Comparison of ENCODE assay signal across 3 cellular contexts in the genomic region with DNA sequence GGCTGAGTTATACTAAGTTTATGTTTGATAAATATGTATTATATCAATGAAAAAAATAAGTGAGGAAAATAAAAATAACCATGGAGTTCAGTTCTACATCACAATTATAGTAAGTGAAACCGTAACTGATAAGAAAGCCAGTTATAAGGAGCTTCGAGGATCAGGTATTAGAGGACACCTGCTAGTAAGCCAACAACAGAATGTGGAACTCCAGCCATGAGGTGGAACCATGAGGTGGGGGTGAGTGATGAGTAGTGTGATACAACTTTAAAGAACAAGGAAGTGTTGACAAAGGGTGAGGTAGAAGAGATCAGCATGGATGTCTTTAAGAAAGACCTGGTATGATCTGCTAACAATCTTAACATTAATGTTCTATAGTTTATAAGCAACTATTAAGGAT.
"Had no signal": no experiment of that assay in that cellular context is flagged by ENCODE, and none has a peak within 500 bp of the region (broad histone marks: within the 10 kb centered on the region; RNA-seq: fewer than 3 reads in every experiment).

No MANE protein-coding gene starts in this region.

- ATAC-seq: GM12878 had no signal

- H3K4me3 ChIP-seq: GM12878 had no signal

- DNase-seq: GDM1, GF-D8 had no signal
